In the genomic region with DNA sequence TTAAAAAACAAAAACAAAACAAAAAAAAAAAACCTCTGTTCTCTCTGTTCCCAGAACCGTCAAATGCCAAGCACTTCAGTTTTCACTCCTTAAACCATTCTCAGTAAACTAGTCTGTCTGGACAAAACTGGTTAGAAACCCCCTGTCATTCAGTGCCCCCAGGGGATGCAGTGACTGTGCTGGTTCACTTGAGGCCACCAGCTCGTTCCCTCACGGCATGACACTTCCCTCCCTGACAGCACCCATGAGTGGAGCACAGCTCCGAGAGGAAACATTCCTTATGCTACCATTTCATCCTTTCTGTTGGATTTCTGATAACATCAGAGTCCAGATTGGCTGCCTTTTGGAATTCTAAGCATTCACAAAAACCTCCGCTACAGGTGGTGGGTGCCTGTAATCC, we compare ENCODE assay signal across 20 cellular contexts.
"Had no signal": no experiment of that assay in that cellular context is flagged by ENCODE, and none has a peak within 500 bp of the region (broad histone marks: within the 10 kb centered on the region; RNA-seq: fewer than 3 reads in every experiment).

No MANE protein-coding gene starts in this region.

- H2AFZ ChIP-seq: hepatocyte had no signal

- H3K36me3 ChIP-seq: colonic mucosa, spleen, uterus had no signal

- H3K27me3 Mint-ChIP-seq: stimulated activated naive CD8-positive, alpha-beta T cell treated with anti-CD3 and anti-CD28 coated beads, Interleukin-15, amount 100 ng/mL, for 72 hours had no signal

- H3K27ac ChIP-seq: colonic mucosa, hepatocyte, spleen, testis, transverse colon, uterus had no signal

- H3K4me3 ChIP-seq: colonic mucosa, hepatocyte, spleen, testis, transverse colon, uterus had no signal

- H3K36me3 Mint-ChIP-seq: natural killer cell; stimulated activated naive B cell treated with anti-CD40 and anti-IgM and Interleukin-4, amounts not matched to agents 10 μg/mL and 1 μg/mL and 100 μg/mL, for 72 hours had no signal

- H3K4me1 Mint-ChIP-seq: natural killer cell; stimulated activated naive B cell treated with anti-CD40 and anti-IgM and Interleukin-4, amounts not matched to agents 10 μg/mL and 1 μg/mL and 100 μg/mL, for 72 hours; stimulated activated naive CD8-positive, alpha-beta T cell treated with anti-CD3 and anti-CD28 coated beads, Interleukin-15, amount 100 ng/mL, for 72 hours had no signal

- H3K4me3 Mint-ChIP-seq: natural killer cell; neural crest cell; stimulated activated naive B cell treated with anti-CD40 and anti-IgM and Interleukin-4, amounts not matched to agents 10 μg/mL and 1 μg/mL and 100 μg/mL, for 72 hours; stimulated activated naive CD8-positive, alpha-beta T cell treated with anti-CD3 and anti-CD28 coated beads, Interleukin-15, amount 100 ng/mL, for 72 hours had no signal

- H3K4me1 ChIP-seq: colonic mucosa, spleen, testis, transverse colon, uterus had no signal

- H3K27me3 ChIP-seq: colonic mucosa, hepatocyte, spleen, testis, transverse colon, uterus had no signal

- H3K9me3 ChIP-seq: colonic mucosa, spleen, testis, transverse colon, uterus had no signal

- DNase-seq: colonic mucosa; dermis blood vessel endothelial cell; erythroblast; foreskin melanocyte; head of caudate nucleus; left colon; natural killer cell; posterior cingulate gyrus; spleen; stimulated activated CD4-positive, alpha-beta T cell treated with anti-CD3 and anti-CD28 coated beads, Interleukin-15, amount 100 ng/mL, for 24 hours; stimulated activated CD4-positive, alpha-beta T cell treated with anti-CD3 and anti-CD28 coated beads, Interleukin-1b, Interleukin-23, amount 100 ng/mL, for 48 hours; stimulated activated CD4-positive, alpha-beta T cell treated with anti-CD3 and anti-CD28 coated beads, Interleukin-4, amount 100 ng/mL, for 4 hours; stimulated activated naive B cell treated with anti-CD40 and anti-IgM and Interleukin-4, amounts not matched to agents 10 μg/mL and 1 μg/mL and 100 μg/mL, for 72 hours; stimulated activated naive CD8-positive, alpha-beta T cell treated with anti-CD3 and anti-CD28 coated beads, Interleukin-15, amount 100 ng/mL, for 72 hours; testis; transverse colon; uterus had no signal

- H3K9me3 Mint-ChIP-seq: natural killer cell; neural crest cell; stimulated activated naive B cell treated with anti-CD40 and anti-IgM and Interleukin-4, amounts not matched to agents 10 μg/mL and 1 μg/mL and 100 μg/mL, for 72 hours; stimulated activated naive CD8-positive, alpha-beta T cell treated with anti-CD3 and anti-CD28 coated beads, Interleukin-15, amount 100 ng/mL, for 72 hours had no signal

- H3K4me2 ChIP-seq: hepatocyte had no signal

- ATAC-seq: left colon; natural killer cell; sciatic nerve; stimulated activated naive B cell treated with anti-CD40 and anti-IgM and Interleukin-4, amounts not matched to agents 10 μg/mL and 1 μg/mL and 100 μg/mL, for 72 hours; stimulated activated naive CD8-positive, alpha-beta T cell treated with anti-CD3 and anti-CD28 coated beads, Interleukin-15, amount 100 ng/mL, for 72 hours had no signal

- H3K27ac Mint-ChIP-seq: natural killer cell; stimulated activated naive B cell treated with anti-CD40 and anti-IgM and Interleukin-4, amounts not matched to agents 10 μg/mL and 1 μg/mL and 100 μg/mL, for 72 hours; stimulated activated naive CD8-positive, alpha-beta T cell treated with anti-CD3 and anti-CD28 coated beads, Interleukin-15, amount 100 ng/mL, for 72 hours had no signal
